In genomic region chr13:39401756-39402155, GRCh38 we compare ENCODE assay signal across 17 cellular contexts.
DNase-seq lines count a peak whose midpoint lies in the region; TF ChIP-seq lines count a peak whose summit lies in the region.
"Had no signal": no experiment of that assay in that cellular context is flagged by ENCODE, and none has a peak within 500 bp of the region (broad histone marks: within the 10 kb centered on the region; RNA-seq: fewer than 3 reads in every experiment).

No MANE protein-coding gene starts in this region.

- DNase-seq in SKM-1 treated with dmso at 0.1 percent for 144 hours (lab: John Stamatoyannopoulos, UW; ENCODE audit: unreplicated experiment): peak; percentile 9
- DNase-seq in SKM-1 (lab: John Stamatoyannopoulos, UW; ENCODE audit: unreplicated experiment): no peak
- peak; percentile 68 for DNase-seq in MV-4-11 (lab: John Stamatoyannopoulos, UW)
- no peak for DNase-seq in stomach
- no peak for DNase-seq in D341Med (ENCODE audit: low spot score)
- DNase-seq in NCI-H1105 treated with DMSO at 0.1 percent for 48 hours (lab: John Stamatoyannopoulos, UW): no peak
- DNase-seq: ACHN, AML-193, Caco-2, H9, NCI-H2029, NCI-H510A treated with DMSO at 0.1 percent for 48 hours, NCI-H82, SHP77, SW 1271 had no signal

- H3K4me1 ChIP-seq in stomach: no peaks in the 10 kb centered on the region
- H3K4me1 ChIP-seq: Caco-2 had no signal

- TF ChIP-seq EP300 in stomach (IDR thresholded peaks at IDR 0.05): no peak

- 77 to 86% (median 83%) methylated on average over 3 of the region's 3 CpGs for WGBS in stomach, 5 donors

- intact Hi-C loops in stomach (cut with DNase I; ENCODE audit: low total_unique reads): no loop called here

- no peaks in the 10 kb centered on the region for H3K36me3 ChIP-seq in stomach

- TF ChIP-seq POLR2A in stomach (IDR thresholded peaks at IDR 0.05): no peak

- no peak overlapping the region for H3K4me3 ChIP-seq in stomach

- H3K27ac ChIP-seq in VCaP: peak overlapping the region; percentile 13; the same call in 1 of the 2 replicates
- no peak overlapping the region for H3K27ac ChIP-seq in stomach
- H3K27ac ChIP-seq: KMS-11 had no signal

- no peaks in the 10 kb centered on the region for H3K9me3 ChIP-seq in stomach
- H3K9me3 ChIP-seq: Caco-2 had no signal

- TF ChIP-seq CTCF in VCaP (conservative IDR thresholded peaks at IDR 0.05) (no peak), stomach (IDR thresholded peaks at IDR 0.05) (no peak)

- no peaks in the 10 kb centered on the region for H3K27me3 ChIP-seq in stomach

Comparison
In these comparisons a context has a peak if more than half of its experiments do, and no peak if none do; other contexts are left out.
1. DNase-seq: peak in SKM-1 treated with dmso at 0.1 percent for 144 hours (single experiment) and MV-4-11 (single experiment); none in SKM-1 (single experiment), stomach (single experiment), D341Med (single experiment) and NCI-H1105 treated with DMSO at 0.1 percent for 48 hours (single experiment).